ENCODE assay signal across 8 cellular contexts in the genomic region with DNA sequence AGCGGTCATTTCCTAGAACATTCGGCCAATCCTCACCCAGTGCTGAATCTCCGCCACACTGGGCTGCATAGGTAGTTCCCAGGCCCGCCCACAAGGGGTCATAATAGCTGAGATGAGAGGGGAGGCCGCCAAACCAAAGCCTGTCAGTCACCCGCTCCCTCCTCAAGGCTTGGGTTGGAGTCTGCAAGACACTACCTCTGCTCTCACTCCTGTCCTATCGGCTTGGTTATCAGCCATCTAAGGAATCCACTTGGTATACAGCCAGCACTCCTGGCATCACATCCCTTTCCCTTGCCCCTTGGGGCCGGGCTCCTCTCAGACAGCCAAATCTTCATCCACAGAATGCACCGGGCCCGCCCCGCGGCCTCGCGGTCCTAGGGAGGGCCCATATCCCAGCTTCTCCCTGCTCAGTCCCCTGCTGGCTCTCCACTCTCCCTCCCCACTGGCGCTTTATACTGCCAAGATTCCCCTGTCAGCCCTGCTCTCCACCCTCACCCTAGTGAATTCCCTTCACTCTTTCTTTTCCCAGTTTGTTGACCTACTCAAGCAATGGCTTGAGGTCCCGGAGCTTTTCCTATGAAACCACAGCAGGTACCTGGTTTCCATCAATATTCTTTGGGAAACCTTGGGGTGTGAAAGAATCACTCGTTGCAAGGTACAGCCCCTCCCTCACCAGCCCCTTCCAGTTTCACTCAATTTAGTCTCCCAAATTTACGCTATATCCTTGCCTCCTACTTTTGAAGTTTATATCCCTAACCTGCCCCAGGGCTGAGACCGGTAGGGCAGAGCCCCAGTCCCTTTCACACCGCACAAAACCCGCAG. TPM values are rescaled to one million over a fixed set of nuclear protein-coding genes. Genes with fewer than 3 reads are reported as not detected.
DNase-seq lines count a peak whose midpoint lies in the region; ATAC-seq, FAIRE-seq and TF ChIP-seq lines count a peak whose summit lies in the region.

No MANE protein-coding gene starts in this region.

- no peak for TF ChIP-seq EP300 in suprapubic skin (IDR thresholded peaks at IDR 0.05)

- peaks cover 40% of the 10 kb centered on the region for H3K4me1 Mint-ChIP-seq in activated T-cell treated with anti-CD3 and anti-CD28 coated beads, Interleukin-2, amount 50 U/mL, for 4 hours (ENCODE audit: low read depth)
- H3K4me1 Mint-ChIP-seq in naive B cell = peaks cover 25 to 41% (median 40%) of the 10 kb centered on the region in 3 donors

- H3K27me3 ChIP-seq in esophagus squamous epithelium (no peaks in the 10 kb centered on the region), suprapubic skin (no peaks in the 10 kb centered on the region)

- POLR2A ChIA-PET in OCI-LY7 (lab: Charles Lee) = interaction anchor here (0.6 to 1.4 kb wide), 5 partner anchors 9 to 398 kb away, joined by 3 to 8 read pairs (median 3); a partner anchor contains a TSS

- H3K36me3 ChIP-seq in OCI-LY7 (ENCODE audit: insufficient read depth, low read length) (peaks cover 63% of the 10 kb centered on the region), esophagus squamous epithelium (peaks cover 5 to 52% (median 13%) of the 10 kb centered on the region in 3 donors), suprapubic skin (peaks cover 22% of the 10 kb centered on the region)

- H3K9me3 Mint-ChIP-seq in activated T-cell treated with anti-CD3 and anti-CD28 coated beads, Interleukin-2, amount 50 U/mL, for 4 hours = no peaks in the 10 kb centered on the region
- H3K9me3 Mint-ChIP-seq in naive B cell = no peaks in the 10 kb centered on the region

- H3K9me3 ChIP-seq in OCI-LY7 (ENCODE audit: low read length) (no peaks in the 10 kb centered on the region), esophagus squamous epithelium (no peaks in the 10 kb centered on the region), suprapubic skin (no peaks in the 10 kb centered on the region)

- H3K79me2 ChIP-seq in OCI-LY7 (ENCODE audit: insufficient read depth, low read depth, low read length) = peaks cover 39% of the 10 kb centered on the region

- 32 to 39% methylated on average over 20 to 21 of the region's 21 CpGs for whole genome bisulfite sequencing in esophagus squamous epithelium, 2 donors
- WGBS in suprapubic skin = 21% methylated on average over 20 of the region's 21 CpGs

- peak overlapping the region; percentile 92 for H3K4me3 ChIP-seq in OCI-LY7 (ENCODE audit: low read depth, low read length, poor library complexity, severe bottlenecking)
- peak overlapping the region; percentile 43 to 75 (median 62) for H3K4me3 ChIP-seq in esophagus squamous epithelium
- peak overlapping the region; percentile 59 for H3K4me3 ChIP-seq in suprapubic skin

- intact Hi-C loops in OCI-LY7 (cut with micrococcal nuclease; ENCODE audit: unreplicated experiment) = loop anchor here (1.0 to 2.0 kb wide), 3 partner anchors 131 to 224 kb away; no protein-coding TSS in a partner anchor
- intact Hi-C loops in esophagus squamous epithelium (cut with DNase I) = no loop called here

- peak; percentile 49 for ATAC-seq in HG03095 (IDR thresholded peaks at IDR 0.05; ENCODE audit: unreplicated experiment)
- ATAC-seq in activated T-cell treated with anti-CD3 and anti-CD28 coated beads, Interleukin-2, amount 50 U/mL, for 4 hours = peak; percentile 64 to 69
- peak; percentile 73 to 76 for ATAC-seq in naive B cell (ENCODE audit: low read depth in 2 of 2)

- peak overlapping the region; percentile 88 for H3K4me3 Mint-ChIP-seq in activated T-cell treated with anti-CD3 and anti-CD28 coated beads, Interleukin-2, amount 50 U/mL, for 4 hours
- peak overlapping the region; percentile 75 to 94 (median 88) for H3K4me3 Mint-ChIP-seq in naive B cell

- TF ChIP-seq CTCF in OCI-LY7 (conservative IDR thresholded peaks at IDR 0.05; ENCODE audit: low read length) = peak; percentile 81
- peak; percentile 29 to 52 (median 48) for TF ChIP-seq CTCF in esophagus squamous epithelium (IDR thresholded peaks at IDR 0.05)
- peak; percentile 1 to 55 for TF ChIP-seq CTCF in suprapubic skin (IDR thresholded peaks at IDR 0.05)

- H3K27me3 Mint-ChIP-seq in activated T-cell treated with anti-CD3 and anti-CD28 coated beads, Interleukin-2, amount 50 U/mL, for 4 hours (ENCODE audit: low read depth) = no peaks in the 10 kb centered on the region
- H3K27me3 Mint-ChIP-seq in naive B cell = no peaks in the 10 kb centered on the region

- peak; percentile 79 for FAIRE-seq in A204.1 (lab: Jason Lieb, UNC)
- FAIRE-seq in GM12891 (lab: Jason Lieb, UNC) = peak; percentile 94

- BruUV-seq in OCI-LY7 (replicated peaks; lab: Mats Ljungman, UMichigan) = no TSS peak

- peaks cover 40% of the 10 kb centered on the region for H3K4me1 ChIP-seq in OCI-LY7 (ENCODE audit: insufficient read depth, low read length, poor library complexity, severe bottlenecking)
- peaks cover 44 to 78% (median 51%) of the 10 kb centered on the region in 3 donors for H3K4me1 ChIP-seq in esophagus squamous epithelium
- peaks cover 61% of the 10 kb centered on the region for H3K4me1 ChIP-seq in suprapubic skin

- H3K4me2 ChIP-seq in OCI-LY7 (ENCODE audit: low read length) = peak overlapping the region; percentile 92

- peak overlapping the region; percentile 49 for H3K27ac ChIP-seq in OCI-LY7 (ENCODE audit: low read depth, low read length, poor library complexity, severe bottlenecking)
- peak overlapping the region; percentile 35 to 83 (median 78) for H3K27ac ChIP-seq in esophagus squamous epithelium
- H3K27ac ChIP-seq in suprapubic skin = peak overlapping the region; percentile 47

- peaks cover 9% of the 10 kb centered on the region for H3K36me3 Mint-ChIP-seq in activated T-cell treated with anti-CD3 and anti-CD28 coated beads, Interleukin-2, amount 50 U/mL, for 4 hours (ENCODE audit: insufficient read depth)
- peaks cover 0 to 3% of the 10 kb centered on the region in 2 donors for H3K36me3 Mint-ChIP-seq in naive B cell

- H3K9me2 ChIP-seq in OCI-LY7 (ENCODE audit: insufficient read depth, low read length) = no peaks in the 10 kb centered on the region

- peak overlapping the region in 5 of 6 donors; percentile 2 to 76 (median 24) for H3K27ac Mint-ChIP-seq in naive B cell

- H4K20me1 ChIP-seq in OCI-LY7 (ENCODE audit: insufficient read depth, low read length) = no peaks in the 10 kb centered on the region; the same call in 1 of the 2 replicates

- H2AFZ ChIP-seq in OCI-LY7 (ENCODE audit: low read length) = no peak overlapping the region

- CTCF ChIA-PET in OCI-LY7 (lab: Charles Lee; ENCODE audit: unreplicated experiment) = interaction anchor here (0.6 to 1.2 kb wide), 3 partner anchors 14 to 120 kb away, joined by 3 to 5 read pairs (median 4); no protein-coding TSS in a partner anchor

- TF ChIP-seq POLR2A in GM12891 (IDR thresholded peaks at IDR 0.05; ENCODE audit: low read depth, low read length) = no peak
- no peak for TF ChIP-seq POLR2A in esophagus squamous epithelium (IDR thresholded peaks at IDR 0.05)
- TF ChIP-seq POLR2A in suprapubic skin (IDR thresholded peaks at IDR 0.05) = no peak

- DNase-seq in GM12891 (ENCODE audit: insufficient read length, low spot score) = peak; percentile 82
- DNase-seq in OCI-LY7 (ENCODE audit: low spot score) = peak; percentile 91
- DNase-seq in activated T-cell treated with anti-CD3 and anti-CD28 coated beads, Interleukin-2, amount 50 U/mL, for 4 hours = peak; percentile 63
- DNase-seq in esophagus squamous epithelium (lab: John Stamatoyannopoulos, UW) = no peak
- peak; percentile 71 for DNase-seq in naive B cell
- DNase-seq in suprapubic skin (ENCODE audit: low spot score in 2 of 2) = peak in 1 of 2 donors; percentile 84

TF ChIP-seq in GM12891, 5 proteins besides CTCF, POLR2A, EP300 and RAD21:
- no peak for TF ChIP-seq POLR2AphosphoS5 (IDR thresholded peaks at IDR 0.05; ENCODE audit: low read depth, low read length)
- TF ChIP-seq TAF1 (IDR thresholded peaks at IDR 0.05; ENCODE audit: low read depth, low read length) = no peak
- TF ChIP-seq SPI1 (IDR thresholded peaks at IDR 0.05; ENCODE audit: low read depth, low read length) = no peak
- no peak for TF ChIP-seq POU2F2 (IDR thresholded peaks at IDR 0.05; ENCODE audit: low read depth, low read length)
- no peak for TF ChIP-seq PAX5 (IDR thresholded peaks at IDR 0.05; ENCODE audit: insufficient read depth, low read length, severe bottlenecking)

RNA-seq across cellular contexts. Expression of a gene that starts 1.5 kb away (rescaled TPM):
- 9.9 TPM for polyA plus RNA-seq in GM12891 (2012; ENCODE audit: low read depth, missing spikeins)
- total RNA-seq in OCI-LY7 (2014; rRNA removed; shearing (Covaris generic)) = 16.9 and 25.4 TPM in 2 replicates
- total RNA-seq in OCI-LY7 (2022) (30.5 and 32.3 TPM in 2 replicates), esophagus squamous epithelium (1 to 10 TPM in 3 of 4 donors, under 1 TPM in 1; 0.76 to 7.4 (median 2.7) TPM), suprapubic skin (1 to 10 TPM; 1.9 to 5.8 (median 4.3) TPM)
- total RNA-seq in activated T-cell treated with anti-CD3 and anti-CD28 coated beads, Interleukin-2, amount 50 U/mL, for 4 hours = 10 to 100 TPM in 1 of 3 donors, 1 to 10 TPM in 2; 8.5 to 10.2 (median 9.8) TPM
- polyA plus RNA-seq in naive B cell (ENCODE audit: low read depth in 6 of 6) = 10 to 100 TPM in 1 of 6 donors, 1 to 10 TPM in 5; 4.6 to 15.3 (median 6.3) TPM

RNA-seq across cellular contexts. Expression of a gene that starts 13.7 kb away (rescaled TPM):
- 56.8 TPM for polyA plus RNA-seq in GM12891 (2012; ENCODE audit: low read depth, missing spikeins)
- 87.9 and 116 TPM in 2 replicates for total RNA-seq in OCI-LY7 (2014; rRNA removed; shearing (Covaris generic))
- total RNA-seq in OCI-LY7 (2022) (86.5 and 100 TPM in 2 replicates), esophagus squamous epithelium (10 to 100 TPM; 36.0 to 51.9 (median 48.2) TPM), suprapubic skin (10 to 100 TPM; 34.6 to 62.2 (median 42.3) TPM)
- total RNA-seq in activated T-cell treated with anti-CD3 and anti-CD28 coated beads, Interleukin-2, amount 50 U/mL, for 4 hours = 100 to 1,000 TPM; 267 to 300 (median 270) TPM
- 10 to 100 TPM; 11.7 to 27.6 (median 17.5) TPM for polyA plus RNA-seq in naive B cell (ENCODE audit: low read depth in 6 of 6)

RNA-seq across cellular contexts. Expression of a gene that starts 20.1 kb away (rescaled TPM):
- polyA plus RNA-seq in GM12891 (2012; ENCODE audit: low read depth, missing spikeins) = 8,862 TPM
- 3,369 and 3,801 TPM in 2 replicates for total RNA-seq in OCI-LY7 (2014; rRNA removed; shearing (Covaris generic))
- 3,794 and 4,502 TPM in 2 replicates for total RNA-seq in OCI-LY7 (2022)
- 1,000 to 10,000 TPM; 4,635 to 5,387 (median 5,019) TPM for total RNA-seq in activated T-cell treated with anti-CD3 and anti-CD28 coated beads, Interleukin-2, amount 50 U/mL, for 4 hours
- total RNA-seq in esophagus squamous epithelium = 1,000 to 10,000 TPM; 2,526 to 4,151 (median 3,597) TPM
- 1,000 to 10,000 TPM in 1 of 6 donors, 100 to 1,000 TPM in 5; 607 to 1,152 (median 779) TPM for polyA plus RNA-seq in naive B cell (ENCODE audit: low read depth in 6 of 6)
- 1,000 to 10,000 TPM; 1,442 to 2,828 (median 1,967) TPM for total RNA-seq in suprapubic skin

RNA-seq across cellular contexts. Expression of a gene that starts 52.8 kb away (rescaled TPM):
- polyA plus RNA-seq in GM12891 (2012; ENCODE audit: low read depth, missing spikeins) = 101 TPM
- 287 and 319 TPM in 2 replicates for total RNA-seq in OCI-LY7 (2014; rRNA removed; shearing (Covaris generic))
- total RNA-seq in OCI-LY7 (2022) (247 and 267 TPM in 2 replicates), esophagus squamous epithelium (100 to 1,000 TPM; 116 to 165 (median 127) TPM), suprapubic skin (100 to 1,000 TPM; 191 to 258 (median 206) TPM)
- total RNA-seq in activated T-cell treated with anti-CD3 and anti-CD28 coated beads, Interleukin-2, amount 50 U/mL, for 4 hours = 100 to 1,000 TPM; 311 to 336 (median 332) TPM
- 10 to 100 TPM; 26.6 to 67.1 (median 44.5) TPM for polyA plus RNA-seq in naive B cell (ENCODE audit: low read depth in 6 of 6)

Comparison
In these comparisons a context has a peak if more than half of its experiments do, and no peak if none do; other contexts are left out.
1. CTCF ChIP-seq: peak in every context shown above with its lines; median percentile 81 in OCI-LY7; 48 in esophagus squamous epithelium; 28 in suprapubic skin.